In the genomic region with DNA sequence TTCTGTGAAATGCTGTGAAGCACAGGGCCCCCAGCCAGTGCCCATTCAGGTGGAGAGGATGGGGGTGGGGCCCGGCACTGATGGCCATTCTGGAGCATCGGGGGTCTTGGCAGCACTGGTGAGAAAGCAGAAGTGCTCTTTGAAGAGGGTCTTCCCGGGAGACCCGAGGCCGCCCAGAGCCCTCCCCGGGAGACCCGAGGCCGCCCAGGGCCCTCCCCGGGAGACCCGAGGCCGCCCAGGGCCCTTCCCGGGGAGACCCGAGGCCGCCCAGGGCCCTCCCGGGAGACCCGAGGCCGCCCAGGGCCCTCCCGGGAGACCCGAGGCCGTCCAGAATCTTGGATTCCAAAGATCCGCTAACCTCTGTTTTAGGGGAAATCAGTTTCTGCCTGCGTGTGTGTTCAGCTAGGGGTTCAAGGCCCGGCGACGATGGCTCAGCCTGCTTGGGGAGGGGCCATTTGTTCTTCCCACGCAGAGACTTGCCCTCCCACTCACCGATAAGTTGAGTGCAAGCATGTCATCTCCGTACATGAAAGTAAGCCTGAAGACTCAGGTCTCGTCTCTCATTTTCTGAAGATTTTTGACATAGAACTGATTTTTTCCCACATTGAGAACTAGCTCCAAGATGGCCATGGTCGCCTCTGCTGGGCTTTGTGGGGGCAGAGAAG, we compare ENCODE assay signal across 15 cellular contexts.
"Had no signal": no experiment of that assay in that cellular context is flagged by ENCODE, and none has a peak within 500 bp of the region (broad histone marks: within the 10 kb centered on the region; RNA-seq: fewer than 3 reads in every experiment).

No MANE protein-coding gene starts in this region.

- ATAC-seq: activated T-cell treated with anti-CD3 and anti-CD28 coated beads, Interleukin-2, amount 50 U/mL, for 4 hours; body of pancreas; left lobe of liver; SK-N-SH treated with all-trans-retinoic acid at 6 μM for 48 hours; stimulated activated memory B cell treated with anti-CD40 and anti-IgM and Interleukin-4, amounts not matched to agents 10 μg/mL and 1 μg/mL and 100 μg/mL, for 72 hours; T-helper 17 cell had no signal

- H3K4me1 Mint-ChIP-seq: stimulated activated memory B cell treated with anti-CD40 and anti-IgM and Interleukin-4, amounts not matched to agents 10 μg/mL and 1 μg/mL and 100 μg/mL, for 72 hours had no signal

- H3K4me2 ChIP-seq: smooth muscle cell had no signal

- H3K9me3 Mint-ChIP-seq: activated CD4-positive, alpha-beta memory T cell treated with anti-CD3 and anti-CD28 coated beads for 36 hours; activated naive CD4-positive, alpha-beta T cell treated with anti-CD3 and anti-CD28 coated beads, Interleukin-2, amount 50 U/mL, for 72 hours; activated T-cell treated with anti-CD3 and anti-CD28 coated beads, Interleukin-2, amount 50 U/mL, for 4 hours; central memory CD8-positive, alpha-beta T cell; dendritic cell treated with granulocyte-macrophage colony-stimulating factor and Interleukin-4, amounts not matched to agents 40 ng/mL and 50 ng/mL, for 4 days; stimulated activated memory B cell treated with anti-CD40 and anti-IgM and Interleukin-4, amounts not matched to agents 10 μg/mL and 1 μg/mL and 100 μg/mL, for 72 hours had no signal

- H3K9me3 ChIP-seq: body of pancreas had no signal

- H3K4me3 Mint-ChIP-seq: activated CD4-positive, alpha-beta memory T cell treated with anti-CD3 and anti-CD28 coated beads for 36 hours; activated T-cell treated with anti-CD3 and anti-CD28 coated beads, Interleukin-2, amount 50 U/mL, for 4 hours; central memory CD8-positive, alpha-beta T cell; dendritic cell treated with granulocyte-macrophage colony-stimulating factor and Interleukin-4, amounts not matched to agents 40 ng/mL and 50 ng/mL, for 4 days; stimulated activated memory B cell treated with anti-CD40 and anti-IgM and Interleukin-4, amounts not matched to agents 10 μg/mL and 1 μg/mL and 100 μg/mL, for 72 hours; T-helper 17 cell had no signal

- H3K4me1 ChIP-seq: body of pancreas had no signal

- H3K27me3 ChIP-seq: body of pancreas had no signal

- H3K27me3 Mint-ChIP-seq: activated CD4-positive, alpha-beta memory T cell treated with anti-CD3 and anti-CD28 coated beads for 36 hours; central memory CD8-positive, alpha-beta T cell; dendritic cell treated with granulocyte-macrophage colony-stimulating factor and Interleukin-4, amounts not matched to agents 40 ng/mL and 50 ng/mL, for 4 days; stimulated activated memory B cell treated with anti-CD40 and anti-IgM and Interleukin-4, amounts not matched to agents 10 μg/mL and 1 μg/mL and 100 μg/mL, for 72 hours; T-helper 17 cell had no signal

- DNase-seq: activated CD4-positive, alpha-beta memory T cell treated with anti-CD3 and anti-CD28 coated beads for 36 hours; activated CD4-positive, CD25-positive, alpha-beta regulatory T cell treated with anti-CD3 and anti-CD28 coated beads, Interleukin-2, amount 50 U/mL, for 72 hours; activated effector memory CD4-positive, alpha-beta T cell treated with anti-CD3 and anti-CD28 coated beads, Interleukin-2, amount 50 U/mL, for 16 hours; activated T-cell treated with anti-CD3 and anti-CD28 coated beads, Interleukin-2, amount 50 U/mL, for 4 hours; amniotic stem cell; body of pancreas; retina had no signal

- H3K36me3 Mint-ChIP-seq: activated naive CD4-positive, alpha-beta T cell treated with anti-CD3 and anti-CD28 coated beads, Interleukin-2, amount 50 U/mL, for 72 hours had no signal

- H3K27ac ChIP-seq: body of pancreas had no signal

- H3K4me3 ChIP-seq: body of pancreas, smooth muscle cell had no signal

- H3K27ac Mint-ChIP-seq: activated CD4-positive, alpha-beta memory T cell treated with anti-CD3 and anti-CD28 coated beads for 36 hours; activated naive CD4-positive, alpha-beta T cell treated with anti-CD3 and anti-CD28 coated beads, Interleukin-2, amount 50 U/mL, for 72 hours; dendritic cell treated with granulocyte-macrophage colony-stimulating factor and Interleukin-4, amounts not matched to agents 40 ng/mL and 50 ng/mL, for 4 days; stimulated activated memory B cell treated with anti-CD40 and anti-IgM and Interleukin-4, amounts not matched to agents 10 μg/mL and 1 μg/mL and 100 μg/mL, for 72 hours; T-helper 17 cell had no signal
